In the genomic region with DNA sequence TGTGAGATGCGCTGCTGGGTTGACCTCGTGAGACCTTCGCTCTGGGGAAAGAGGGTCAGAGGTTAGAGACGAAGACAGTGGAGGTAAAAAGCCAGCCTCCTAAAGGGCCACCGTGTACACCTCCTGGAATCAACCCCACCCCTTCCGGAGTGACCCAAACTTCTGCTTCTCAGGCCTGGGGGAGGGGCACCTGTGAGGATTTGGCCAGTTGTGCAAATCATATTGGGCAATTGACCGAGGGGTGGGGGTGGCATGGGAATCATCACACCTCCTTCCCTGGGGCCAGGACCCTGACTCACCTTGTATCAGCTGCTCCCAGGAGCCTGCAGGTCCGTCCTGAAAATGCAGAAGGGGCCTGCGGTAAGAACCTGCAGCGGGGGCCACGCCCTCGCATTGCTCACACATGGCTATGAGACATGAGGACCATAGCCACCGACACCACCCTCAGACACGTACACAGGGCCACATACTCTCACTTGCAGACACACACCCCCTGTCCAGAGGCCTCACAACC, we compare ENCODE assay signal across 1 cellular context.
A peak's percentile ranks its signal among the peaks of the same experiment; 100 is the strongest.
TF ChIP-seq lines count a peak whose summit lies in the region.

No MANE protein-coding gene starts in this region.

TF ChIP-seq in K562, 482 proteins besides CTCF, POLR2A, EP300 and RAD21 (continued from another document and continues in another):
- TF ChIP-seq, protein P1, sequence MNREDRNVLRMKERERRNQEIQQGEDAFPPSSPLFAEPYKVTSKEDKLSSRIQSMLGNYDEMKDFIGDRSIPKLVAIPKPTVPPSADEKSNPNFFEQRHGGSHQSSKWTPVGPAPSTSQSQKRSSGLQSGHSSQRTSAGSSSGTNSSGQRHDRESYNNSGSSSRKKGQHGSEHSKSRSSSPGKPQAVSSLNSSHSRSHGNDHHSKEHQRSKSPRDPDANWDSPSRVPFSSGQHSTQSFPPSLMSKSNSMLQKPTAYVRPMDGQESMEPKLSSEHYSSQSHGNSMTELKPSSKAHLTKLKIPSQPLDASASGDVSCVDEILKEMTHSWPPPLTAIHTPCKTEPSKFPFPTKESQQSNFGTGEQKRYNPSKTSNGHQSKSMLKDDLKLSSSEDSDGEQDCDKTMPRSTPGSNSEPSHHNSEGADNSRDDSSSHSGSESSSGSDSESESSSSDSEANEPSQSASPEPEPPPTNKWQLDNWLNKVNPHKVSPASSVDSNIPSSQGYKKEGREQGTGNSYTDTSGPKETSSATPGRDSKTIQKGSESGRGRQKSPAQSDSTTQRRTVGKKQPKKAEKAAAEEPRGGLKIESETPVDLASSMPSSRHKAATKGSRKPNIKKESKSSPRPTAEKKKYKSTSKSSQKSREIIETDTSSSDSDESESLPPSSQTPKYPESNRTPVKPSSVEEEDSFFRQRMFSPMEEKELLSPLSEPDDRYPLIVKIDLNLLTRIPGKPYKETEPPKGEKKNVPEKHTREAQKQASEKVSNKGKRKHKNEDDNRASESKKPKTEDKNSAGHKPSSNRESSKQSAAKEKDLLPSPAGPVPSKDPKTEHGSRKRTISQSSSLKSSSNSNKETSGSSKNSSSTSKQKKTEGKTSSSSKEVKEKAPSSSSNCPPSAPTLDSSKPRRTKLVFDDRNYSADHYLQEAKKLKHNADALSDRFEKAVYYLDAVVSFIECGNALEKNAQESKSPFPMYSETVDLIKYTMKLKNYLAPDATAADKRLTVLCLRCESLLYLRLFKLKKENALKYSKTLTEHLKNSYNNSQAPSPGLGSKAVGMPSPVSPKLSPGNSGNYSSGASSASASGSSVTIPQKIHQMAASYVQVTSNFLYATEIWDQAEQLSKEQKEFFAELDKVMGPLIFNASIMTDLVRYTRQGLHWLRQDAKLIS (CRISPR knock-in tag; IDR thresholded peaks at IDR 0.05) = no peak
- no peak for TF ChIP-seq FOXA1 (IDR thresholded peaks at IDR 0.05; ENCODE audit: borderline replicate concordance)
- TF ChIP-seq, protein P2, sequence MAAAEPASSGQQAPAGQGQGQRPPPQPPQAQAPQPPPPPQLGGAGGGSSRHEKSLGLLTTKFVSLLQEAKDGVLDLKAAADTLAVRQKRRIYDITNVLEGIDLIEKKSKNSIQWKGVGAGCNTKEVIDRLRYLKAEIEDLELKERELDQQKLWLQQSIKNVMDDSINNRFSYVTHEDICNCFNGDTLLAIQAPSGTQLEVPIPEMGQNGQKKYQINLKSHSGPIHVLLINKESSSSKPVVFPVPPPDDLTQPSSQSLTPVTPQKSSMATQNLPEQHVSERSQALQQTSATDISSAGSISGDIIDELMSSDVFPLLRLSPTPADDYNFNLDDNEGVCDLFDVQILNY (CRISPR knock-in tag; IDR thresholded peaks at IDR 0.05) = no peak
- TF ChIP-seq, protein P3, sequence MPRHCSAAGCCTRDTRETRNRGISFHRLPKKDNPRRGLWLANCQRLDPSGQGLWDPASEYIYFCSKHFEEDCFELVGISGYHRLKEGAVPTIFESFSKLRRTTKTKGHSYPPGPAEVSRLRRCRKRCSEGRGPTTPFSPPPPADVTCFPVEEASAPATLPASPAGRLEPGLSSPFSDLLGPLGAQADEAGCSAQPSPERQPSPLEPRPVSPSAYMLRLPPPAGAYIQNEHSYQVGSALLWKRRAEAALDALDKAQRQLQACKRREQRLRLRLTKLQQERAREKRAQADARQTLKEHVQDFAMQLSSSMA (CRISPR knock-in tag; IDR thresholded peaks at IDR 0.05) = no peak
- no peak for TF ChIP-seq HNRNPK (IDR thresholded peaks at IDR 0.05; ENCODE audit: low read depth, low read length, poor library complexity, severe bottlenecking)
- TF ChIP-seq ZNF224 (CRISPR knock-in tag; IDR thresholded peaks at IDR 0.05) = no peak
- no peak for TF ChIP-seq CAMTA2 (CRISPR knock-in tag; conservative IDR thresholded peaks at IDR 0.05)
- TF ChIP-seq SMAD2 (IDR thresholded peaks at IDR 0.05; ENCODE audit: low read depth, low read length) = no peak
- TF ChIP-seq CHD2 (IDR thresholded peaks at IDR 0.05; ENCODE audit: low read depth, low read length) = no peak
- TF ChIP-seq TEAD4 (IDR thresholded peaks at IDR 0.05; ENCODE audit: low read length) = no peak; the same call in 1 of the 2 replicates
- no peak for TF ChIP-seq TEAD4 (CRISPR knock-in tag; IDR thresholded peaks at IDR 0.05; ENCODE audit: borderline replicate concordance)
- no peak for TF ChIP-seq NR1H2 (CRISPR knock-in tag; IDR thresholded peaks at IDR 0.05)
- peak; percentile 64; the same call in 1 of the 2 replicates for TF ChIP-seq CBFB (CRISPR knock-in tag; IDR thresholded peaks at IDR 0.05)
- TF ChIP-seq ATF7 (IDR thresholded peaks at IDR 0.05) = peak; percentile 35; the same call in 1 of the 2 replicates
- TF ChIP-seq PHF21A (IDR thresholded peaks at IDR 0.05; ENCODE audit: borderline replicate concordance, low read depth) = no peak
- TF ChIP-seq CBX5 (IDR thresholded peaks at IDR 0.05; ENCODE audit: borderline replicate concordance, low read depth) = no peak
- TF ChIP-seq, protein P4, sequence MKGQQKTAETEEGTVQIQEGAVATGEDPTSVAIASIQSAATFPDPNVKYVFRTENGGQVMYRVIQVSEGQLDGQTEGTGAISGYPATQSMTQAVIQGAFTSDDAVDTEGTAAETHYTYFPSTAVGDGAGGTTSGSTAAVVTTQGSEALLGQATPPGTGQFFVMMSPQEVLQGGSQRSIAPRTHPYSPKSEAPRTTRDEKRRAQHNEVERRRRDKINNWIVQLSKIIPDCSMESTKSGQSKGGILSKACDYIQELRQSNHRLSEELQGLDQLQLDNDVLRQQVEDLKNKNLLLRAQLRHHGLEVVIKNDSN (CRISPR knock-in tag; IDR thresholded peaks at IDR 0.05) = peak; percentile 35; the same call in 1 of the 2 replicates
- TF ChIP-seq RBBP5 (IDR thresholded peaks at IDR 0.05; ENCODE audit: borderline replicate concordance, insufficient read depth, low read length, poor library complexity, severe bottlenecking) = no peak
- peak; percentile 90 for TF ChIP-seq CEBPB (tag; IDR thresholded peaks at IDR 0.05)
- TF ChIP-seq KLF13 (tag; IDR thresholded peaks at IDR 0.05; ENCODE audit: borderline replicate concordance, low read depth) = no peak
- TF ChIP-seq, protein P5, sequence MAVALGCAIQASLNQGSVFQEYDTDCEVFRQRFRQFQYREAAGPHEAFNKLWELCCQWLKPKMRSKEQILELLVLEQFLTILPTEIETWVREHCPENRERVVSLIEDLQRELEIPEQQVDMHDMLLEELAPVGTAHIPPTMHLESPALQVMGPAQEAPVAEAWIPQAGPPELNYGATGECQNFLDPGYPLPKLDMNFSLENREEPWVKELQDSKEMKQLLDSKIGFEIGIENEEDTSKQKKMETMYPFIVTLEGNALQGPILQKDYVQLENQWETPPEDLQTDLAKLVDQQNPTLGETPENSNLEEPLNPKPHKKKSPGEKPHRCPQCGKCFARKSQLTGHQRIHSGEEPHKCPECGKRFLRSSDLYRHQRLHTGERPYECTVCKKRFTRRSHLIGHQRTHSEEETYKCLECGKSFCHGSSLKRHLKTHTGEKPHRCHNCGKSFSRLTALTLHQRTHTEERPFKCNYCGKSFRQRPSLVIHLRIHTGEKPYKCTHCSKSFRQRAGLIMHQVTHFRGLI (CRISPR knock-in tag; IDR thresholded peaks at IDR 0.05) = no peak
- 0 out of 2 replicates have a peak, but pooled peaks have one; percentile 12 for TF ChIP-seq BHLHE40 (IDR thresholded peaks at IDR 0.05; ENCODE audit: low read length)
- TF ChIP-seq HDAC1 (IDR thresholded peaks at IDR 0.05) = 0 out of 4 replicates have a peak, but pooled peaks of 1 of the 2 experiments have one; percentile 31
- TF ChIP-seq, protein P6, sequence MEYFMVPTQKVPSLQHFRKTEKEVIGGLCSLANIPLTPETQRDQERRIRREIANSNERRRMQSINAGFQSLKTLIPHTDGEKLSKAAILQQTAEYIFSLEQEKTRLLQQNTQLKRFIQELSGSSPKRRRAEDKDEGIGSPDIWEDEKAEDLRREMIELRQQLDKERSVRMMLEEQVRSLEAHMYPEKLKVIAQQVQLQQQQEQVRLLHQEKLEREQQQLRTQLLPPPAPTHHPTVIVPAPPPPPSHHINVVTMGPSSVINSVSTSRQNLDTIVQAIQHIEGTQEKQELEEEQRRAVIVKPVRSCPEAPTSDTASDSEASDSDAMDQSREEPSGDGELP (CRISPR knock-in tag; IDR thresholded peaks at IDR 0.05; ENCODE audit: borderline replicate concordance) = peak; percentile 79
- TF ChIP-seq DPF2 (IDR thresholded peaks at IDR 0.05) = peak; percentile 52
- 0 out of 2 replicates have a peak, but pooled peaks have one; percentile 29 for TF ChIP-seq SMARCA4 (IDR thresholded peaks at IDR 0.05)
- no peak for TF ChIP-seq NCOA4 (IDR thresholded peaks at IDR 0.05; ENCODE audit: partially characterized antibody)
- no peak for TF ChIP-seq SMC3 (conservative IDR thresholded peaks at IDR 0.05; ENCODE audit: insufficient read depth, low read depth, low read length)
- TF ChIP-seq, protein P7, sequence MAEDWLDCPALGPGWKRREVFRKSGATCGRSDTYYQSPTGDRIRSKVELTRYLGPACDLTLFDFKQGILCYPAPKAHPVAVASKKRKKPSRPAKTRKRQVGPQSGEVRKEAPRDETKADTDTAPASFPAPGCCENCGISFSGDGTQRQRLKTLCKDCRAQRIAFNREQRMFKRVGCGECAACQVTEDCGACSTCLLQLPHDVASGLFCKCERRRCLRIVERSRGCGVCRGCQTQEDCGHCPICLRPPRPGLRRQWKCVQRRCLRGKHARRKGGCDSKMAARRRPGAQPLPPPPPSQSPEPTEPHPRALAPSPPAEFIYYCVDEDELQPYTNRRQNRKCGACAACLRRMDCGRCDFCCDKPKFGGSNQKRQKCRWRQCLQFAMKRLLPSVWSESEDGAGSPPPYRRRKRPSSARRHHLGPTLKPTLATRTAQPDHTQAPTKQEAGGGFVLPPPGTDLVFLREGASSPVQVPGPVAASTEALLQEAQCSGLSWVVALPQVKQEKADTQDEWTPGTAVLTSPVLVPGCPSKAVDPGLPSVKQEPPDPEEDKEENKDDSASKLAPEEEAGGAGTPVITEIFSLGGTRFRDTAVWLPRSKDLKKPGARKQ (CRISPR knock-in tag; IDR thresholded peaks at IDR 0.05) = no peak
- TF ChIP-seq LARP7 (IDR thresholded peaks at IDR 0.05) = no peak
- no peak for TF ChIP-seq ATF1 (CRISPR knock-in tag; IDR thresholded peaks at IDR 0.05)
- 0 out of 2 replicates have a peak, but pooled peaks have one; percentile 16 for TF ChIP-seq ATF1 (tag; IDR thresholded peaks at IDR 0.05)
- TF ChIP-seq ZNF217 (CRISPR knock-in tag; IDR thresholded peaks at IDR 0.05) = no peak
- no peak for TF ChIP-seq HNRNPUL1 (IDR thresholded peaks at IDR 0.05; ENCODE audit: low read length)
- no peak for TF ChIP-seq ZNF354B (CRISPR knock-in tag; IDR thresholded peaks at IDR 0.05)
- no peak for TF ChIP-seq SNIP1 (IDR thresholded peaks at IDR 0.05; ENCODE audit: low read depth)
- TF ChIP-seq GTF2F1 (IDR thresholded peaks at IDR 0.05; ENCODE audit: low read depth, low read length) = no peak
- TF ChIP-seq ZNF76 (CRISPR knock-in tag; IDR thresholded peaks at IDR 0.05; ENCODE audit: borderline replicate concordance) = no peak
- TF ChIP-seq MAZ (CRISPR knock-in tag; conservative IDR thresholded peaks at IDR 0.05 in 1 of 2, IDR thresholded peaks at IDR 0.05 in 1 of 2) = peak in 1 of 2 experiments; percentile 32; a peak in 1 of 4 replicates
- no peak for TF ChIP-seq PTRF (tag; IDR thresholded peaks at IDR 0.05)
- TF ChIP-seq CCNT2 (IDR thresholded peaks at IDR 0.05; ENCODE audit: borderline replicate concordance, extremely low read depth, insufficient read length, low read depth, low read length) = no peak
- TF ChIP-seq RFX1 (IDR thresholded peaks at IDR 0.05) = no peak
- TF ChIP-seq, protein P8, sequence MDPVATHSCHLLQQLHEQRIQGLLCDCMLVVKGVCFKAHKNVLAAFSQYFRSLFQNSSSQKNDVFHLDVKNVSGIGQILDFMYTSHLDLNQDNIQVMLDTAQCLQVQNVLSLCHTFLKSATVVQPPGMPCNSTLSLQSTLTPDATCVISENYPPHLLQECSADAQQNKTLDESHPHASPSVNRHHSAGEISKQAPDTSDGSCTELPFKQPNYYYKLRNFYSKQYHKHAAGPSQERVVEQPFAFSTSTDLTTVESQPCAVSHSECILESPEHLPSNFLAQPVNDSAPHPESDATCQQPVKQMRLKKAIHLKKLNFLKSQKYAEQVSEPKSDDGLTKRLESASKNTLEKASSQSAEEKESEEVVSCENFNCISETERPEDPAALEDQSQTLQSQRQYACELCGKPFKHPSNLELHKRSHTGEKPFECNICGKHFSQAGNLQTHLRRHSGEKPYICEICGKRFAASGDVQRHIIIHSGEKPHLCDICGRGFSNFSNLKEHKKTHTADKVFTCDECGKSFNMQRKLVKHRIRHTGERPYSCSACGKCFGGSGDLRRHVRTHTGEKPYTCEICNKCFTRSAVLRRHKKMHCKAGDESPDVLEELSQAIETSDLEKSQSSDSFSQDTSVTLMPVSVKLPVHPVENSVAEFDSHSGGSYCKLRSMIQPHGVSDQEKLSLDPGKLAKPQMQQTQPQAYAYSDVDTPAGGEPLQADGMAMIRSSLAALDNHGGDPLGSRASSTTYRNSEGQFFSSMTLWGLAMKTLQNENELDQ (CRISPR knock-in tag; IDR thresholded peaks at IDR 0.05; ENCODE audit: borderline replicate concordance) = no peak
- peak; percentile 25 for TF ChIP-seq SAP30 (IDR thresholded peaks at IDR 0.05; ENCODE audit: borderline replicate concordance, insufficient read depth, low read depth, low read length, poor library complexity, severe bottlenecking)
- TF ChIP-seq, protein P9, sequence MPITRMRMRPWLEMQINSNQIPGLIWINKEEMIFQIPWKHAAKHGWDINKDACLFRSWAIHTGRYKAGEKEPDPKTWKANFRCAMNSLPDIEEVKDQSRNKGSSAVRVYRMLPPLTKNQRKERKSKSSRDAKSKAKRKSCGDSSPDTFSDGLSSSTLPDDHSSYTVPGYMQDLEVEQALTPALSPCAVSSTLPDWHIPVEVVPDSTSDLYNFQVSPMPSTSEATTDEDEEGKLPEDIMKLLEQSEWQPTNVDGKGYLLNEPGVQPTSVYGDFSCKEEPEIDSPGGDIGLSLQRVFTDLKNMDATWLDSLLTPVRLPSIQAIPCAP (CRISPR knock-in tag; IDR thresholded peaks at IDR 0.05; ENCODE audit: borderline replicate concordance) = no peak
- 0 out of 2 replicates have a peak, but pooled peaks have one; percentile 30 for TF ChIP-seq HDAC2 (IDR thresholded peaks at IDR 0.05)
- TF ChIP-seq, protein P10, sequence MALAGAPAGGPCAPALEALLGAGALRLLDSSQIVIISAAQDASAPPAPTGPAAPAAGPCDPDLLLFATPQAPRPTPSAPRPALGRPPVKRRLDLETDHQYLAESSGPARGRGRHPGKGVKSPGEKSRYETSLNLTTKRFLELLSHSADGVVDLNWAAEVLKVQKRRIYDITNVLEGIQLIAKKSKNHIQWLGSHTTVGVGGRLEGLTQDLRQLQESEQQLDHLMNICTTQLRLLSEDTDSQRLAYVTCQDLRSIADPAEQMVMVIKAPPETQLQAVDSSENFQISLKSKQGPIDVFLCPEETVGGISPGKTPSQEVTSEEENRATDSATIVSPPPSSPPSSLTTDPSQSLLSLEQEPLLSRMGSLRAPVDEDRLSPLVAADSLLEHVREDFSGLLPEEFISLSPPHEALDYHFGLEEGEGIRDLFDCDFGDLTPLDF (CRISPR knock-in tag; IDR thresholded peaks at IDR 0.05) = no peak
- TF ChIP-seq ZFPM2 (CRISPR knock-in tag; IDR thresholded peaks at IDR 0.05) = no peak
- no peak for TF ChIP-seq NR2C2 (CRISPR knock-in tag; IDR thresholded peaks at IDR 0.05)
- TF ChIP-seq NR2C2 (tag; IDR thresholded peaks at IDR 0.05) = peak; percentile 55; the same call in 1 of the 2 replicates
- peak; percentile 62 for TF ChIP-seq TCF3 (CRISPR knock-in tag; IDR thresholded peaks at IDR 0.05)
- no peak for TF ChIP-seq ZKSCAN3 (CRISPR knock-in tag; IDR thresholded peaks at IDR 0.05)
- no peak for TF ChIP-seq CBX3 (IDR thresholded peaks at IDR 0.05; ENCODE audit: borderline replicate concordance in 1 of 2, low read length in 2 of 2)
- no peak for TF ChIP-seq MTF1 (CRISPR knock-in tag; IDR thresholded peaks at IDR 0.05; ENCODE audit: borderline replicate concordance)
- TF ChIP-seq PCBP2 (IDR thresholded peaks at IDR 0.05; ENCODE audit: low read depth, low read length, poor library complexity, severe bottlenecking) = no peak
- no peak for TF ChIP-seq GATAD2A (IDR thresholded peaks at IDR 0.05)
